1 cellular context compared by ENCODE assay signal in genomic region chr14:37470251-37470650, GRCh38.
A peak's percentile ranks its signal among the peaks of the same experiment; 100 is the strongest.
TF ChIP-seq lines count a peak whose summit lies in the region.

No MANE protein-coding gene starts in this region.

TF ChIP-seq in HepG2, 621 proteins besides CTCF, POLR2A, EP300 and RAD21 (continued from another document):
- TF ChIP-seq ZSCAN5A (CRISPR knock-in tag; IDR thresholded peaks at IDR 0.05; ENCODE audit: borderline replicate concordance): peak; percentile 97; the same call in 1 of the 2 replicates
- no peak for TF ChIP-seq GMEB2 (CRISPR knock-in tag; IDR thresholded peaks at IDR 0.05; ENCODE audit: low read depth)
- TF ChIP-seq ZNF776 (CRISPR knock-in tag; IDR thresholded peaks at IDR 0.05): no peak
- no peak for TF ChIP-seq CSRNP2 (CRISPR knock-in tag; conservative IDR thresholded peaks at IDR 0.05; ENCODE audit: low read depth)
TF ChIP-seq in HepG2: peak in this region for 5.
